In genomic region chr6:157217894-157218370, GRCh38 we compare ENCODE assay signal across 20 cellular contexts.
"Had no signal": no experiment of that assay in that cellular context is flagged by ENCODE, and none has a peak within 500 bp of the region (broad histone marks: within the 10 kb centered on the region; RNA-seq: fewer than 3 reads in every experiment).

No MANE protein-coding gene starts in this region.

- DNase-seq: effector memory CD4-positive, alpha-beta T cell; esophagus squamous epithelium; foreskin keratinocyte; kidney glomerular epithelial cell; mammary epithelial cell; naive thymus-derived CD8-positive, alpha-beta T cell; spleen; stimulated activated CD4-positive, alpha-beta T cell treated with anti-CD3 and anti-CD28 coated beads, Interleukin-15, amount 100 ng/mL, for 24 hours; stimulated activated CD4-positive, alpha-beta T cell treated with anti-CD3 and anti-CD28 coated beads, Interleukin-1b, Interleukin-23, amount 100 ng/mL, for 48 hours; stimulated activated CD4-positive, alpha-beta T cell treated with anti-CD3 and anti-CD28 coated beads, Interleukin-4, amount 100 ng/mL, for 24 hours; testis; transverse colon had no signal

- H3K27ac ChIP-seq: esophagus squamous epithelium, foreskin keratinocyte, parathyroid adenoma, prostate gland, spleen, testis, transverse colon had no signal

- H3K4me3 ChIP-seq: esophagus squamous epithelium, mucosa of descending colon, prostate gland, spleen, testis, transverse colon had no signal

- H3K9ac ChIP-seq: parathyroid adenoma had no signal

- H3K27me3 ChIP-seq: esophagus squamous epithelium, foreskin keratinocyte, testis, transverse colon had no signal

- H3K36me3 ChIP-seq: esophagus squamous epithelium, prostate gland, spleen, transverse colon had no signal

- H3K27ac Mint-ChIP-seq: stimulated activated memory B cell treated with anti-CD40 and anti-IgM and Interleukin-4, amounts not matched to agents 10 μg/mL and 1 μg/mL and 100 μg/mL, for 72 hours; stimulated activated naive CD8-positive, alpha-beta T cell treated with anti-CD3 and anti-CD28 coated beads, Interleukin-15, Interleukin-2, amounts not matched to agents 100 ng/mL and 50 ng/mL, for 24 hours had no signal

- FAIRE-seq: urothelium cell line had no signal

- H3K9me3 ChIP-seq: esophagus squamous epithelium, mucosa of descending colon, prostate gland, spleen, testis, transverse colon had no signal

- H3K36me3 Mint-ChIP-seq: naive thymus-derived CD8-positive, alpha-beta T cell had no signal

- H3K27me3 Mint-ChIP-seq: central memory CD8-positive, alpha-beta T cell; stimulated activated memory B cell treated with anti-CD40 and anti-IgM and Interleukin-4, amounts not matched to agents 10 μg/mL and 1 μg/mL and 100 μg/mL, for 72 hours; stimulated activated naive CD8-positive, alpha-beta T cell treated with anti-CD3 and anti-CD28 coated beads, Interleukin-15, Interleukin-2, amounts not matched to agents 100 ng/mL and 50 ng/mL, for 24 hours had no signal

- H3K79me2 ChIP-seq: parathyroid adenoma had no signal

- H3K9me3 Mint-ChIP-seq: central memory CD8-positive, alpha-beta T cell; naive thymus-derived CD8-positive, alpha-beta T cell; stimulated activated naive CD8-positive, alpha-beta T cell treated with anti-CD3 and anti-CD28 coated beads, Interleukin-15, Interleukin-2, amounts not matched to agents 100 ng/mL and 50 ng/mL, for 24 hours had no signal

- H3K4me3 Mint-ChIP-seq: central memory CD8-positive, alpha-beta T cell; stimulated activated memory B cell treated with anti-CD40 and anti-IgM and Interleukin-4, amounts not matched to agents 10 μg/mL and 1 μg/mL and 100 μg/mL, for 72 hours; stimulated activated naive CD8-positive, alpha-beta T cell treated with anti-CD3 and anti-CD28 coated beads, Interleukin-15, Interleukin-2, amounts not matched to agents 100 ng/mL and 50 ng/mL, for 24 hours had no signal

- H2AFZ ChIP-seq: parathyroid adenoma had no signal

- H3K4me1 ChIP-seq: testis had no signal

- ATAC-seq: foreskin keratinocyte; mucosa of descending colon; naive thymus-derived CD8-positive, alpha-beta T cell; sciatic nerve; stimulated activated memory B cell treated with anti-CD40 and anti-IgM and Interleukin-4, amounts not matched to agents 10 μg/mL and 1 μg/mL and 100 μg/mL, for 72 hours had no signal
